Comparison of ENCODE assay signal across 1 cellular context in the genomic region with DNA sequence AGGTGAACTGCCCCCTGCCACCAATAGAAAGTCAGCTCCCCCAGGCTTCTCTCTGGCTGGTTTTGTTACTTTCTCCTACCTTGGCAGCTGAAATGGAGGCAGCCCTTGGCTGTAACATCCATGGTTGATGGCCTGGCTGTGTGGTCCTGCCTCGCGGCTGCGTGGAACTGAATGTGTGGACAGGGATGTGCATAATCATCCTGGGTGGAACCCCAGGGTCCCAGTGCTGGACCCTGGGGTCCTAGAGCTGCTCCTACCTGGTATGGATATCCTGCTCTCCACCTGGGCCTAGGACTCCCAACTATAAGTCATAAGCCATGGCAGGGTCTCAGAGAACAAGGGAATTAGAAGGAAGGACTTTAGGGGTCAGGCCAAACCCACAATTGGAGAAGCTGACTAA.
TF ChIP-seq lines count a peak whose summit lies in the region.

No MANE protein-coding gene starts in this region.

TF ChIP-seq in H1, 55 proteins besides CTCF, POLR2A, EP300 and RAD21:
- TF ChIP-seq JUN (IDR thresholded peaks at IDR 0.05; ENCODE audit: low read depth, low read length) (no peak), SUZ12 (IDR thresholded peaks at IDR 0.05; ENCODE audit: low read length) (no peak), RBBP5 (IDR thresholded peaks at IDR 0.05; ENCODE audit: borderline replicate concordance, low read depth, low read length) (no peak), BCL11A (IDR thresholded peaks at IDR 0.05; ENCODE audit: low read depth in 2 of 2, low read length in 2 of 2) (no peak), HDAC6 (IDR thresholded peaks at IDR 0.05; ENCODE audit: low read depth, low read length) (no peak)
